ENCODE assay signal across 8 cellular contexts in genomic region chr12:751192-751827, GRCh38. TPM values are rescaled to one million over a fixed set of nuclear protein-coding genes. Genes with fewer than 3 reads are reported as not detected.
DNase-seq lines count a peak whose midpoint lies in the region; ATAC-seq and TF ChIP-seq lines count a peak whose summit lies in the region.

No MANE protein-coding gene starts in this region.

- H3K36me3 ChIP-seq in spleen, result no peaks in the 10 kb centered on the region

- CTCF ChIA-PET in AG04450 (lab: Charles Lee), result interaction anchor here (0.6 to 5.7 kb wide), 73 partner anchors 10 to 529 kb away, joined by 3 to 145 read pairs (median 4); partner anchors contain the start of gene RAD52

- peak; percentile 94 for DNase-seq in AG04450 (ENCODE audit: low read depth, low spot score)
- peak; percentile 79 for DNase-seq in NCI-H2196 (lab: John Stamatoyannopoulos, UW; ENCODE audit: unreplicated experiment)
- peak in 60 of 61 donors; percentile 31 to 94 (median 85) for DNase-seq in caudate nucleus (lab: John Stamatoyannopoulos, UW)
- DNase-seq in iris pigment epithelial cell (ENCODE audit: low read depth), result peak; percentile 97
- DNase-seq in spleen, result peak; percentile 98

- peak; percentile 87 for TF ChIP-seq CTCF in AG04450 (IDR thresholded peaks at IDR 0.05; ENCODE audit: low read depth, low read length)
- TF ChIP-seq CTCF in WI38 (IDR thresholded peaks at IDR 0.05; ENCODE audit: low read depth, low read length), result peak; percentile 73
- TF ChIP-seq CTCF in spleen (IDR thresholded peaks at IDR 0.05 in 8 of 11, conservative IDR thresholded peaks at IDR 0.05 in 3 of 11), result peak; percentile 66 to 93 (median 84)

- intact Hi-C loops in spleen (cut with DNase I; ENCODE audit: low total_unique reads), result loop anchor here (10.0 kb wide), 3 partner anchors 53 to 177 kb away; no protein-coding TSS in a partner anchor

- H3K27ac ChIP-seq in AG04450 (ENCODE audit: low read depth, low read length), result peak overlapping the region; percentile 68
- H3K27ac ChIP-seq in caudate nucleus (ENCODE audit: low read depth, low read length), result peak overlapping the region; percentile 92
- H3K27ac ChIP-seq in spleen, result peak overlapping the region; percentile 85 to 100 (median 98)

- WGBS in spleen, 5 donors, result 0 to 1% (median 0%) methylated on average over 34 to 36 of the region's 36 CpGs

- ATAC-seq in GM18868 (IDR thresholded peaks at IDR 0.05; ENCODE audit: unreplicated experiment), result peak; percentile 47
- peak; percentile 38 for ATAC-seq in HG03103 (IDR thresholded peaks at IDR 0.05; ENCODE audit: low read depth, unreplicated experiment)

- peak in 1 of 3 donors; percentile 47 for TF ChIP-seq POLR2A in spleen (IDR thresholded peaks at IDR 0.05)

- H3K27me3 ChIP-seq in AG04450 (ENCODE audit: control insufficient read depth, insufficient read depth, low read length) (no peaks in the 10 kb centered on the region), spleen (replicated peaks in 1 of 7) (no peaks in the 10 kb centered on the region)

- H3K4me1 ChIP-seq in spleen, result peaks cover 14 to 52% (median 42%) of the 10 kb centered on the region in 6 donors

- POLR2A ChIA-PET in AG04450 (lab: Yijun Ruan, JAX), result interaction anchor here (0.6 to 4.3 kb wide), 6 partner anchors 109 to 843 kb away, joined by 3 to 19 read pairs (median 6); partner anchors contain the start of genes FBXL14 and RAD52

- peak overlapping the region; percentile 64 for H3K4me3 ChIP-seq in AG04450 (ENCODE audit: low read depth, low read length)
- peak overlapping the region; percentile 54 for H3K4me3 ChIP-seq in WI38 (ENCODE audit: low read depth, low read length)
- H3K4me3 ChIP-seq in spleen, result peak overlapping the region; percentile 70 to 89 (median 79)

- H3K9me3 ChIP-seq in AG04450 (ENCODE audit: control insufficient read depth, insufficient read depth, low read length), result peaks cover 4% of the 10 kb centered on the region; the same call in 1 of the 2 replicates
- no peaks in the 10 kb centered on the region for H3K9me3 ChIP-seq in spleen

RNA-seq across cellular contexts. Expression of gene WNK1, which starts 1.1 kb away (rescaled TPM):
- polyA plus RNA-seq in AG04450 (2011; rRNA removed) (38.0 and 52.4 TPM in 2 replicates), spleen (10 to 100 TPM in 2 of 3 donors, 1 to 10 TPM in 1; 8.8 to 18.9 (median 10.6) TPM)
- polyA minus RNA-seq in AG04450 (2011; rRNA and poly(A)+ RNA removed), result 222 and 276 TPM in 2 replicates
- total RNA-seq in spleen, result 100 to 1,000 TPM; 188 to 261 (median 219) TPM

Comparison
In these comparisons a context has a peak if more than half of its experiments do, and no peak if none do; other contexts are left out.
1. Peak in every context shown above with its lines: DNase-seq, ATAC-seq, H3K4me3 ChIP-seq and H3K27ac ChIP-seq.